8 cellular contexts compared by ENCODE assay signal in the genomic region with DNA sequence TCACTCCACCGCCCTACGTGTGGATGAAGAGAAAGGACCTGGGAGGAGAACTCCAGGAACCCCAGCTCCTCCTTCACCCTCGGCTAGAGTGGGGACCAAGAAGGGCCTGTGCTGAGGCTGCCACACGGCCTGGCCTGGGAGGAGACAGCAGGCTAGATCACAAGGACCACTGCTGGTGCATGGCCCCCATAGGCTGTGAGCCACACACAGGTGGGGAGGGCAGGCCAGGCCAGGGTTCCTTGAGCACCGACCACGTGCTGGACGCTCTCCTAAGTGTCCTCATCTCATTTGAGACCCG.
"Had no signal": no experiment of that assay in that cellular context is flagged by ENCODE, and none has a peak within 500 bp of the region (broad histone marks: within the 10 kb centered on the region; RNA-seq: fewer than 3 reads in every experiment).

No MANE protein-coding gene starts in this region.

- ATAC-seq: HepG2, K562 had no signal

- H3K27me3 Mint-ChIP-seq: IgD-negative memory B cell had no signal

- DNase-seq: IMR-90, KBM-7, KG1 had no signal

- H3K4me3 Mint-ChIP-seq: IgD-negative memory B cell had no signal

- H3K27ac ChIP-seq: HL-60 had no signal

- FAIRE-seq: HepG2, HTR-8/SVneo, K562 had no signal

- H3K4me3 ChIP-seq: K562 had no signal
